Comparison of ENCODE assay signal across 1 cellular context in the genomic region with DNA sequence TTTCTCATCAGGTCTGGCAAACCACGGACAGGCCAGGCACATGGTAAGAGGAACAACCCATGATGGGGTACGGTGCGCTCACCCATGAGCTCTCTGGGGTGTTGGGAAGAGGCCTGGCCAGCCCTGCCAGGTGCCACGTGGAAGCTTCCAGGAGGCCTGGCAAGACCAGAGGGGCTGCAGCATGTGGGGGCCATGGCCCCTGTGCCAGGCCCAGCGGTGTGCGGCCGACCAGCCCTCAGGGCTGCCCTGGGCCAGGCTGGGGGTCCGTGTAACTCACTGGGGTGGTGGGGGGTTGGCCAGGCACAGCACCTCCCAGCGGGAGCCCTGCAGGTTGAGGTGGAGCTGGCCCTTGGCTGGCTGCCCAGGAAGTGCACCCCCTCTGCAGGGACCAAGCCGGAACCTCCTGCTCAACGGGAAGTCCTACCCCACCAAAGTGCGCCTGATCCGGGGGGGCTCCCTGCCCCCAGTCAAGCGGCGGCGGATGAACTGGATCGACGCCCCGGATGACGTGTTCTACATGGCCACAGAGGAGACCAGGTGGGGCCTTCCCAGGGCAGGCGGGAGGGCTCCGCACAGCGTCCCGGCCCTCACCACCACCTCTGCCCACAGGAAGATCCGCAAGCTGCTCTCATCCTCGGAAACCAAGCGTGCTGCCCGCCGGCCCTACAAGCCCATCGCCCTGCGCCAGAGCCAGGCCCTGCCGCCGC.
TF ChIP-seq lines count a peak whose summit lies in the region.

No MANE protein-coding gene starts in this region.

TF ChIP-seq in GM23338, 12 proteins besides CTCF, POLR2A, EP300 and RAD21:
- TF ChIP-seq POLR2AphosphoS5 (IDR thresholded peaks at IDR 0.05; ENCODE audit: low read depth) (no peak), JUNB (IDR thresholded peaks at IDR 0.05; ENCODE audit: unreplicated experiment) (no peak), EZH2phosphoT487 (IDR thresholded peaks at IDR 0.05; ENCODE audit: unreplicated experiment) (no peak), EZH2 (IDR thresholded peaks at IDR 0.05; ENCODE audit: low read depth, unreplicated experiment) (no peak)
- TF ChIP-seq, protein P1, sequence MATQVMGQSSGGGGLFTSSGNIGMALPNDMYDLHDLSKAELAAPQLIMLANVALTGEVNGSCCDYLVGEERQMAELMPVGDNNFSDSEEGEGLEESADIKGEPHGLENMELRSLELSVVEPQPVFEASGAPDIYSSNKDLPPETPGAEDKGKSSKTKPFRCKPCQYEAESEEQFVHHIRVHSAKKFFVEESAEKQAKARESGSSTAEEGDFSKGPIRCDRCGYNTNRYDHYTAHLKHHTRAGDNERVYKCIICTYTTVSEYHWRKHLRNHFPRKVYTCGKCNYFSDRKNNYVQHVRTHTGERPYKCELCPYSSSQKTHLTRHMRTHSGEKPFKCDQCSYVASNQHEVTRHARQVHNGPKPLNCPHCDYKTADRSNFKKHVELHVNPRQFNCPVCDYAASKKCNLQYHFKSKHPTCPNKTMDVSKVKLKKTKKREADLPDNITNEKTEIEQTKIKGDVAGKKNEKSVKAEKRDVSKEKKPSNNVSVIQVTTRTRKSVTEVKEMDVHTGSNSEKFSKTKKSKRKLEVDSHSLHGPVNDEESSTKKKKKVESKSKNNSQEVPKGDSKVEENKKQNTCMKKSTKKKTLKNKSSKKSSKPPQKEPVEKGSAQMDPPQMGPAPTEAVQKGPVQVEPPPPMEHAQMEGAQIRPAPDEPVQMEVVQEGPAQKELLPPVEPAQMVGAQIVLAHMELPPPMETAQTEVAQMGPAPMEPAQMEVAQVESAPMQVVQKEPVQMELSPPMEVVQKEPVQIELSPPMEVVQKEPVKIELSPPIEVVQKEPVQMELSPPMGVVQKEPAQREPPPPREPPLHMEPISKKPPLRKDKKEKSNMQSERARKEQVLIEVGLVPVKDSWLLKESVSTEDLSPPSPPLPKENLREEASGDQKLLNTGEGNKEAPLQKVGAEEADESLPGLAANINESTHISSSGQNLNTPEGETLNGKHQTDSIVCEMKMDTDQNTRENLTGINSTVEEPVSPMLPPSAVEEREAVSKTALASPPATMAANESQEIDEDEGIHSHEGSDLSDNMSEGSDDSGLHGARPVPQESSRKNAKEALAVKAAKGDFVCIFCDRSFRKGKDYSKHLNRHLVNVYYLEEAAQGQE (IDR thresholded peaks at IDR 0.05; ENCODE audit: unreplicated experiment): no peak
- TF ChIP-seq, protein P2, sequence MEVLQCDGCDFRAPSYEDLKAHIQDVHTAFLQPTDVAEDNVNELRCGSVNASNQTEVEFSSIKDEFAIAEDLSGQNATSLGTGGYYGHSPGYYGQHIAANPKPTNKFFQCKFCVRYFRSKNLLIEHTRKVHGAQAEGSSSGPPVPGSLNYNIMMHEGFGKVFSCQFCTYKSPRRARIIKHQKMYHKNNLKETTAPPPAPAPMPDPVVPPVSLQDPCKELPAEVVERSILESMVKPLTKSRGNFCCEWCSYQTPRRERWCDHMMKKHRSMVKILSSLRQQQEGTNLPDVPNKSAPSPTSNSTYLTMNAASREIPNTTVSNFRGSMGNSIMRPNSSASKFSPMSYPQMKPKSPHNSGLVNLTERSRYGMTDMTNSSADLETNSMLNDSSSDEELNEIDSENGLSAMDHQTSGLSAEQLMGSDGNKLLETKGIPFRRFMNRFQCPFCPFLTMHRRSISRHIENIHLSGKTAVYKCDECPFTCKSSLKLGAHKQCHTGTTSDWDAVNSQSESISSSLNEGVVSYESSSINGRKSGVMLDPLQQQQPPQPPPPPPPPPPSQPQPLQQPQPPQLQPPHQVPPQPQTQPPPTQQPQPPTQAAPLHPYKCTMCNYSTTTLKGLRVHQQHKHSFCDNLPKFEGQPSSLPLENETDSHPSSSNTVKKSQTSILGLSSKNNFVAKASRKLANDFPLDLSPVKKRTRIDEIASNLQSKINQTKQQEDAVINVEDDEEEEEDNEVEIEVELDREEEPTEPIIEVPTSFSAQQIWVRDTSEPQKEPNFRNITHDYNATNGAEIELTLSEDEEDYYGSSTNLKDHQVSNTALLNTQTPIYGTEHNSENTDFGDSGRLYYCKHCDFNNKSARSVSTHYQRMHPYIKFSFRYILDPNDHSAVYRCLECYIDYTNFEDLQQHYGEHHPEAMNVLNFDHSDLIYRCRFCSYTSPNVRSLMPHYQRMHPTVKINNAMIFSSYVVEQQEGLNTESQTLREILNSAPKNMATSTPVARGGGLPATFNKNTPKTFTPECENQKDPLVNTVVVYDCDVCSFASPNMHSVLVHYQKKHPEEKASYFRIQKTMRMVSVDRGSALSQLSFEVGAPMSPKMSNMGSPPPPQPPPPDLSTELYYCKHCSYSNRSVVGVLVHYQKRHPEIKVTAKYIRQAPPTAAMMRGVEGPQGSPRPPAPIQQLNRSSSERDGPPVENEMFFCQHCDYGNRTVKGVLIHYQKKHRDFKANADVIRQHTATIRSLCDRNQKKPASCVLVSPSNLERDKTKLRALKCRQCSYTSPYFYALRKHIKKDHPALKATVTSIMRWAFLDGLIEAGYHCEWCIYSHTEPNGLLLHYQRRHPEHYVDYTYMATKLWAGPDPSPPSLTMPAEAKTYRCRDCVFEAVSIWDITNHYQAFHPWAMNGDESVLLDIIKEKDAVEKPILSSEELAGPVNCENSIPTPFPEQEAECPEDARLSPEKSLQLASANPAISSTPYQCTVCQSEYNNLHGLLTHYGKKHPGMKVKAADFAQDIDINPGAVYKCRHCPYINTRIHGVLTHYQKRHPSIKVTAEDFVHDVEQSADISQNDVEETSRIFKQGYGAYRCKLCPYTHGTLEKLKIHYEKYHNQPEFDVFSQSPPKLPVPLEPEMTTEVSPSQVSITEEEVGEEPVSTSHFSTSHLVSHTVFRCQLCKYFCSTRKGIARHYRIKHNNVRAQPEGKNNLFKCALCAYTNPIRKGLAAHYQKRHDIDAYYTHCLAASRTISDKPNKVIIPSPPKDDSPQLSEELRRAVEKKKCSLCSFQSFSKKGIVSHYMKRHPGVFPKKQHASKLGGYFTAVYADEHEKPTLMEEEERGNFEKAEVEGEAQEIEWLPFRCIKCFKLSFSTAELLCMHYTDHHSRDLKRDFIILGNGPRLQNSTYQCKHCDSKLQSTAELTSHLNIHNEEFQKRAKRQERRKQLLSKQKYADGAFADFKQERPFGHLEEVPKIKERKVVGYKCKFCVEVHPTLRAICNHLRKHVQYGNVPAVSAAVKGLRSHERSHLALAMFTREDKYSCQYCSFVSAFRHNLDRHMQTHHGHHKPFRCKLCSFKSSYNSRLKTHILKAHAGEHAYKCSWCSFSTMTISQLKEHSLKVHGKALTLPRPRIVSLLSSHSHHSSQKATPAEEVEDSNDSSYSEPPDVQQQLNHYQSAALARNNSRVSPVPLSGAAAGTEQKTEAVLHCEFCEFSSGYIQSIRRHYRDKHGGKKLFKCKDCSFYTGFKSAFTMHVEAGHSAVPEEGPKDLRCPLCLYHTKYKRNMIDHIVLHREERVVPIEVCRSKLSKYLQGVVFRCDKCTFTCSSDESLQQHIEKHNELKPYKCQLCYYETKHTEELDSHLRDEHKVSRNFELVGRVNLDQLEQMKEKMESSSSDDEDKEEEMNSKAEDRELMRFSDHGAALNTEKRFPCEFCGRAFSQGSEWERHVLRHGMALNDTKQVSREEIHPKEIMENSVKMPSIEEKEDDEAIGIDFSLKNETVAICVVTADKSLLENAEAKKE (CRISPR knock-in tag; IDR thresholded peaks at IDR 0.05): no peak
